In genomic region chr15:51025454-51025846, GRCh38 we compare ENCODE assay signal across 19 cellular contexts.
"Had no signal": no experiment of that assay in that cellular context is flagged by ENCODE, and none has a peak within 500 bp of the region (broad histone marks: within the 10 kb centered on the region; RNA-seq: fewer than 3 reads in every experiment).

No MANE protein-coding gene starts in this region.

- FAIRE-seq: endometrium had no signal

- H3K4me1 ChIP-seq: colonic mucosa, uterus had no signal

- DNase-seq: activated B cell treated with CpG ODN at 0.5 μM for 24 hours; activated CD4-positive, alpha-beta T cell treated with anti-CD3 and anti-CD28 coated beads, Interleukin-2, amount 10 ng/mL, durations not matched to agents 24 days and 14 days; activated CD8-positive, alpha-beta memory T cell treated with anti-CD3 and anti-CD28 coated beads, Interleukin-2, amount 50 U/mL, for 4 hours; activated CD8-positive, alpha-beta T cell treated with anti-CD3 and anti-CD28 coated beads, Interleukin-2, amount 10 ng/mL, durations not matched to agents 7 days and 5 days; activated effector memory CD4-positive, alpha-beta T cell treated with anti-CD3 and anti-CD28 coated beads, Interleukin-2, amount 50 U/mL, for 16 hours; activated T-cell treated with anti-CD3 and anti-CD28 coated beads, Interleukin-2, amount 50 U/mL, for 48 hours; central memory CD4-positive, alpha-beta T cell; colonic mucosa; foreskin melanocyte; immature natural killer cell; left colon; naive thymus-derived CD4-positive, alpha-beta T cell; ovary; stimulated activated CD4-positive, alpha-beta T cell treated with anti-CD3 and anti-CD28 coated beads, Interleukin-2, amount 100 ng/mL, for 48 hours; tibial artery; uterus had no signal

- H3K4me3 ChIP-seq: colonic mucosa, ovary, tibial artery, uterus had no signal

- H3K27ac ChIP-seq: colonic mucosa, ovary, uterus had no signal

- ATAC-seq: activated CD8-positive, alpha-beta T cell treated with anti-CD3 and anti-CD28 coated beads, Interleukin-2, amount 10 ng/mL, durations not matched to agents 7 days and 5 days; activated naive CD4-positive, alpha-beta T cell treated with anti-CD3 and anti-CD28 coated beads, Interleukin-2, amount 50 U/mL, for 72 hours; left colon; naive thymus-derived CD4-positive, alpha-beta T cell; stimulated activated memory B cell treated with anti-CD40 and anti-IgM and Interleukin-4, amounts not matched to agents 10 μg/mL and 1 μg/mL and 100 μg/mL, for 72 hours had no signal

- H3K9me3 ChIP-seq: colonic mucosa, ovary, tibial artery had no signal

- H3K27me3 ChIP-seq: colonic mucosa, ovary, tibial artery, uterus had no signal

- H3K36me3 ChIP-seq: colonic mucosa, ovary, tibial artery, uterus had no signal
